In the genomic region with DNA sequence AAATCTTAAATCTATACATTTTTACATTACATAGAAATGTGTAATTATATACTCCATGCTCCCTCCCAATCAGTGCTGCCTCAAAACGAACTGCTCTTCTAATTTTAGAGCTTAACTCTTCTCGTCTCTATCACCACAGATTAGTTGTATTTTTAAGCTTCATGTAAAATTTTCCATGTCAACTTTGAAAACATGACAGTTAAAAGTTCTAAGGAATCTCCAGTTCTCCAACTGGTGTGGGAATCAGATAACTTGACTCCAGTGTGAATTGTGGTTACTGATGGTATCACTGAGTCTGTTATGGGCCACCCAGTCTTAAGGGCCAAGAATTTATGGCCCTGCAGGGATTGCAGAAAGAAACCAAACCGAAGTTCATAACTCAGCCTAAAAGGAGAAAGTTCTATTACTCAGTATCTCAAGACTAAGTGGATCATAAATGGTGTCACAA, we compare ENCODE assay signal across 9 cellular contexts. TPM values are rescaled to one million over a fixed set of nuclear protein-coding genes. Genes with fewer than 3 reads are reported as not detected.
DNase-seq lines count a peak whose midpoint lies in the region; ATAC-seq, FAIRE-seq and TF ChIP-seq lines count a peak whose summit lies in the region.
"Had no signal": no experiment of that assay in that cellular context is flagged by ENCODE, and none has a peak within 500 bp of the region (broad histone marks: within the 10 kb centered on the region; RNA-seq: fewer than 3 reads in every experiment).

No MANE protein-coding gene starts in this region.

- peaks cover 42 to 57% of the 10 kb centered on the region in 2 donors for H3K4me1 ChIP-seq in thoracic aorta (ENCODE audit: control insufficient read depth in 1 of 2, low read depth in 2 of 2)
- peaks cover 15 to 56% (median 39%) of the 10 kb centered on the region in 3 donors for H3K4me1 ChIP-seq in pancreas

- H3K4me1 Mint-ChIP-seq in activated T-cell treated with anti-CD3 and anti-CD28 coated beads, Interleukin-2, amount 50 U/mL, for 24 hours (ENCODE audit: low read depth), result peaks cover 70% of the 10 kb centered on the region
- H3K4me1 Mint-ChIP-seq in activated CD8-positive, alpha-beta T cell treated with anti-CD3 and anti-CD28 coated beads for 36 hours (ENCODE audit: low read depth), result peaks cover 63% of the 10 kb centered on the region

- TF ChIP-seq CTCF in activated CD8-positive, alpha-beta T cell treated with anti-CD3 and anti-CD28 coated beads for 36 hours (IDR thresholded peaks at IDR 0.05), result no peak
- TF ChIP-seq CTCF in thoracic aorta (IDR thresholded peaks at IDR 0.05) (no peak), pancreas (IDR thresholded peaks at IDR 0.05) (no peak)

- FAIRE-seq in pancreas (lab: Jason Lieb, UNC), result no peak

- H3K27me3 ChIP-seq in thoracic aorta (replicated peaks; ENCODE audit: insufficient read depth) (no peaks in the 10 kb centered on the region), pancreas (no peaks in the 10 kb centered on the region)

- H3K27me3 Mint-ChIP-seq in activated T-cell treated with anti-CD3 and anti-CD28 coated beads, Interleukin-2, amount 50 U/mL, for 24 hours, result no peaks in the 10 kb centered on the region
- no peaks in the 10 kb centered on the region for H3K27me3 Mint-ChIP-seq in activated CD8-positive, alpha-beta T cell treated with anti-CD3 and anti-CD28 coated beads for 36 hours

- peak overlapping the region; percentile 100 for H3K27ac Mint-ChIP-seq in activated T-cell treated with anti-CD3 and anti-CD28 coated beads, Interleukin-2, amount 50 U/mL, for 24 hours
- peak overlapping the region; percentile 100 for H3K27ac Mint-ChIP-seq in activated CD8-positive, alpha-beta T cell treated with anti-CD3 and anti-CD28 coated beads for 36 hours

- H3K4me3 ChIP-seq in thoracic aorta, result no peak overlapping the region
- peak overlapping the region in 1 of 4 donors; percentile 58 for H3K4me3 ChIP-seq in pancreas

- no peak for DNase-seq in activated T-cell treated with anti-CD3 and anti-CD28 coated beads, Interleukin-2, amount 50 U/mL, for 24 hours
- no peak for DNase-seq in activated T-cell treated with anti-CD3 and anti-CD28 coated beads, Interleukin-2, amount 50 U/mL, for 1 hour
- DNase-seq in activated CD8-positive, alpha-beta T cell treated with anti-CD3 and anti-CD28 coated beads for 36 hours, result no peak
- peak; percentile 23 for DNase-seq in kidney glomerular epithelial cell (lab: John Stamatoyannopoulos, UW)
- DNase-seq in thoracic aorta (ENCODE audit: low spot score), result no peak
- no peak for DNase-seq in NCI-H524 treated with DMSO at 0.1 percent for 48 hours (lab: John Stamatoyannopoulos, UW)
- DNase-seq in pancreas, result no peak

- peak overlapping the region; percentile 96 for H3K4me3 Mint-ChIP-seq in activated T-cell treated with anti-CD3 and anti-CD28 coated beads, Interleukin-2, amount 50 U/mL, for 24 hours
- peak overlapping the region; percentile 86 for H3K4me3 Mint-ChIP-seq in activated CD8-positive, alpha-beta T cell treated with anti-CD3 and anti-CD28 coated beads for 36 hours

- ATAC-seq in activated CD8-positive, alpha-beta T cell treated with anti-CD3 and anti-CD28 coated beads for 36 hours, result no peak
- ATAC-seq in thoracic aorta (ENCODE audit: insufficient number of reproducible peaks, low FRiP score, low read depth) (no peak), GM21526 (IDR thresholded peaks at IDR 0.05; ENCODE audit: low FRiP score, unreplicated experiment) (no peak), pancreas (no peak)

- peaks cover 60% of the 10 kb centered on the region for H3K36me3 Mint-ChIP-seq in activated T-cell treated with anti-CD3 and anti-CD28 coated beads, Interleukin-2, amount 50 U/mL, for 24 hours (ENCODE audit: low read depth)
- H3K36me3 Mint-ChIP-seq in activated CD8-positive, alpha-beta T cell treated with anti-CD3 and anti-CD28 coated beads for 36 hours (ENCODE audit: low read depth), result peaks cover 10% of the 10 kb centered on the region

- no peaks in the 10 kb centered on the region for H3K36me3 ChIP-seq in thoracic aorta
- H3K36me3 ChIP-seq in pancreas, result no peaks in the 10 kb centered on the region

- 17 to 19% methylated on average over 3 of the region's 3 CpGs for WGBS in pancreas, 2 donors

- H3K9me3 Mint-ChIP-seq in activated T-cell treated with anti-CD3 and anti-CD28 coated beads, Interleukin-2, amount 50 U/mL, for 24 hours, result no peaks in the 10 kb centered on the region
- H3K9me3 Mint-ChIP-seq in activated CD8-positive, alpha-beta T cell treated with anti-CD3 and anti-CD28 coated beads for 36 hours, result no peaks in the 10 kb centered on the region

- CTCF ChIA-PET in activated CD8-positive, alpha-beta T cell treated with anti-CD3 and anti-CD28 coated beads for 36 hours (lab: Charles Lee), result interaction anchor here (0.9 to 16.8 kb wide), 29 partner anchors 10 to 445 kb away, joined by 3 to 210 read pairs (median 6); a partner anchor contains a TSS

- intact Hi-C loops in activated CD8-positive, alpha-beta T cell treated with anti-CD3 and anti-CD28 coated beads for 36 hours (cut with micrococcal nuclease), result loop anchor here (2.0 to 10.0 kb wide), 4 partner anchors 28 to 352 kb away; no protein-coding TSS in a partner anchor
- intact Hi-C loops in pancreas (cut with DNase I), result no loop called here

- H3K9me3 ChIP-seq in thoracic aorta, result no peaks in the 10 kb centered on the region
- no peaks in the 10 kb centered on the region for H3K9me3 ChIP-seq in pancreas

- H3K27ac ChIP-seq in thoracic aorta (peak overlapping the region; percentile 97 to 98), pancreas (peak overlapping the region in 1 of 4 donors; percentile 98)
- H3K27ac ChIP-seq: epithelial cell of prostate had no signal

- POLR2A ChIA-PET in activated CD8-positive, alpha-beta T cell treated with anti-CD3 and anti-CD28 coated beads for 36 hours (lab: Charles Lee), result interaction anchor here (0.8 to 12.5 kb wide), 4 partner anchors 20 to 100 kb away, joined by 4 to 186 read pairs (median 14); a partner anchor contains a TSS

RNA-seq across cellular contexts. Expression of a gene that starts 31.7 kb away (rescaled TPM):
- 10 to 100 TPM; 94.7 to 98.4 TPM for total RNA-seq in activated CD8-positive, alpha-beta T cell treated with anti-CD3 and anti-CD28 coated beads for 36 hours
- total RNA-seq in thoracic aorta (100 to 1,000 TPM; 139 to 140 TPM), pancreas (10 to 100 TPM; 27.2 to 62.5 (median 34.7) TPM)
- polyA plus RNA-seq in pancreas, result 10 to 100 TPM; 14.1 to 16.3 TPM
